Comparison of ENCODE assay signal across 8 cellular contexts in genomic region chr11:14892036-14892556, GRCh38. TPM values are rescaled to one million over a fixed set of nuclear protein-coding genes. Genes with fewer than 3 reads are reported as not detected.
DNase-seq lines count a peak whose midpoint lies in the region; ATAC-seq and TF ChIP-seq lines count a peak whose summit lies in the region.

Gene CYP2R1, minus strand, starts transcription at chr11:14892231. Its CDS starts 26 bp downstream, at chr11:14892205.

- peak in 1 of 2 donors; percentile 21 for TF ChIP-seq RAD21 in liver (IDR thresholded peaks at IDR 0.05)

- peak within 1 kb of the TSS; percentile 82 to 89 for H3K27ac ChIP-seq in liver (ENCODE audit: low read depth in 1 of 2, low read length in 2 of 2)

- peak within 1 kb of the TSS; percentile 89 to 98 for H3K4me3 Mint-ChIP-seq in CD14-positive monocyte

- H3K36me3 Mint-ChIP-seq in CD14-positive monocyte = no peaks in the 10 kb centered on the region

- WGBS in liver = under 1% methylated on average over 36 of the region's 36 CpGs

- intact Hi-C loops in CD14-positive monocyte (cut with micrococcal nuclease) = loop anchor here (5.0 to 10.0 kb wide), 3 partner anchors 277 to 377 kb away; partner anchors contain the start of gene PSMA1 (in 1 of the 2)

- no peaks in the 10 kb centered on the region for H3K27me3 ChIP-seq in liver (ENCODE audit: control insufficient read depth in 4 of 4, insufficient read depth in 4 of 4, low read length in 3 of 4)

- H3K9me3 ChIP-seq in liver (ENCODE audit: control insufficient read depth in 4 of 4, low read length in 3 of 4) = no peaks in the 10 kb centered on the region

- peaks cover 45% of the 10 kb centered on the region for H3K4me1 Mint-ChIP-seq in CD14-positive monocyte

- peak within 1 kb of the TSS; percentile 61 to 84 (median 84) for H3K4me3 ChIP-seq in liver (ENCODE audit: low read depth in 1 of 3, low read length in 3 of 3)

- ATAC-seq in GM19397 (IDR thresholded peaks at IDR 0.05; ENCODE audit: unreplicated experiment) (peak; percentile 93), HG03565 (IDR thresholded peaks at IDR 0.05; ENCODE audit: unreplicated experiment) (peak; percentile 92)

- peak within 1 kb of the TSS; percentile 73 to 84 for H3K9ac ChIP-seq in liver (ENCODE audit: low read depth in 1 of 2, low read length in 2 of 2)

- TF ChIP-seq CTCF in CD14-positive monocyte (IDR thresholded peaks at IDR 0.05) (no peak), liver (IDR thresholded peaks at IDR 0.05; ENCODE audit: low read depth, low read length, missing input control) (no peak)

- H3K4me1 ChIP-seq in liver (ENCODE audit: control insufficient read depth in 4 of 4, insufficient read depth in 4 of 4, low read length in 3 of 4) = peaks cover 3 to 20% (median 9%) of the 10 kb centered on the region in 4 donors

- H3K27ac Mint-ChIP-seq in CD14-positive monocyte = peak within 1 kb of the TSS; percentile 87 to 95 (median 93)

- DNase-seq in CD14-positive monocyte (ENCODE audit: low spot score) = peak; percentile 96
- peak; percentile 86 for DNase-seq in NCI-H748 treated with DMSO at 0.1 percent for 48 hours (lab: John Stamatoyannopoulos, UW)
- DNase-seq in activated CD4-positive, alpha-beta T cell treated with anti-CD3 and anti-CD28 coated beads, Interleukin-2, amount 50 U/mL, for 4 hours = peak; percentile 85 to 86
- DNase-seq in dermis blood vessel endothelial cell = peak; percentile 98
- DNase-seq in stimulated activated CD4-positive, alpha-beta T cell treated with anti-CD3 and anti-CD28 coated beads, Interleukin-4, amount 100 ng/mL, for 24 hours = peak; percentile 91

- H3K27me3 Mint-ChIP-seq in CD14-positive monocyte (ENCODE audit: low read depth in 3 of 3) = peaks cover 0 to 2% (median 0%) of the 10 kb centered on the region in 3 donors

- peaks cover 0 to 2% (median 0%) of the 10 kb centered on the region in 7 donors for H3K9me3 Mint-ChIP-seq in CD14-positive monocyte

- H3K36me3 ChIP-seq in liver (ENCODE audit: control insufficient read depth in 4 of 4, insufficient read depth in 3 of 4, low read depth in 1 of 4, low read length in 3 of 4) = no peaks in the 10 kb centered on the region

TF ChIP-seq in liver, 16 proteins besides CTCF, POLR2A, EP300 and RAD21:
- TF ChIP-seq ZBTB33 (IDR thresholded peaks at IDR 0.05) (no peak), RXRA (IDR thresholded peaks at IDR 0.05) (peak; percentile 45 to 69), JUND (IDR thresholded peaks at IDR 0.05) (no peak), HNF4A (conservative IDR thresholded peaks at IDR 0.05) (peak; percentile 61 to 67), TAF1 (conservative IDR thresholded peaks at IDR 0.05) (peak; percentile 52), REST (IDR thresholded peaks at IDR 0.05) (peak; percentile 50), FOXA1 (IDR thresholded peaks at IDR 0.05) (no peak), YY1 (IDR thresholded peaks at IDR 0.05) (peak; percentile 25), NR2F2 (IDR thresholded peaks at IDR 0.05) (no peak), GABPA (IDR thresholded peaks at IDR 0.05 in 1 of 2, conservative IDR thresholded peaks at IDR 0.05 in 1 of 2) (no peak), MAX (IDR thresholded peaks at IDR 0.05) (peak; percentile 58), HNF4G (IDR thresholded peaks at IDR 0.05) (no peak), FOXA2 (IDR thresholded peaks at IDR 0.05) (peak; percentile 63), SP1 (IDR thresholded peaks at IDR 0.05) (peak; percentile 89), EGR1 (IDR thresholded peaks at IDR 0.05; ENCODE audit: low read depth in 2 of 2) (no peak), ATF3 (IDR thresholded peaks at IDR 0.05) (no peak)

RNA-seq across cellular contexts. Expression of gene CYP2R1, which starts in this region (rescaled TPM):
- polyA plus RNA-seq in CD14-positive monocyte (1 to 10 TPM; 5.4 to 8.3 TPM), liver (1 to 10 TPM; 3.2 to 8.2 TPM)
- total RNA-seq in dermis blood vessel endothelial cell (8.7 TPM in 2 replicates), liver (1 to 10 TPM; 5.8 to 7.5 TPM)

Comparison
In these comparisons a context has a peak if more than half of its experiments do, and no peak if none do; other contexts are left out.
1. Peak in every context shown above with its lines: DNase-seq, ATAC-seq, H3K4me3 ChIP-seq and H3K27ac ChIP-seq.